ENCODE assay signal across 32 cellular contexts in genomic region chr4:153322791-153323190, GRCh38. TPM values are rescaled to one million over a fixed set of nuclear protein-coding genes. Genes with fewer than 3 reads are reported as not detected.
"Had no signal": no experiment of that assay in that cellular context is flagged by ENCODE, and none has a peak within 500 bp of the region (broad histone marks: within the 10 kb centered on the region; RNA-seq: fewer than 3 reads in every experiment).

No MANE protein-coding gene starts in this region.

- H3K4me1 ChIP-seq: breast epithelium, gastrocnemius medialis, left ventricle myocardium inferior, vagina had no signal

- H3K4me3 ChIP-seq: breast epithelium, esophagus squamous epithelium, gastrocnemius medialis, left ventricle myocardium inferior, mucosa of descending colon, sigmoid colon, smooth muscle cell, vagina had no signal

- H3K9me3 ChIP-seq: breast epithelium, esophagus squamous epithelium, gastrocnemius medialis, left ventricle myocardium inferior, mucosa of descending colon, sigmoid colon, vagina had no signal

- H3K27ac Mint-ChIP-seq: activated CD4-positive, alpha-beta T cell treated with anti-CD3 and anti-CD28 coated beads, Interleukin-2, amount 10 ng/mL, durations not matched to agents 7 days and 5 days; activated CD8-positive, alpha-beta T cell treated with anti-CD3 and anti-CD28 coated beads for 36 hours; activated T-helper 17 cell treated with anti-CD3 and anti-CD28 coated beads, Interleukin-2, amount 50 U/mL, for 72 hours; nephron; progenitor cell of endocrine pancreas; stimulated activated memory B cell treated with anti-CD40 and anti-IgM and Interleukin-4, amounts not matched to agents 10 μg/mL and 1 μg/mL and 100 μg/mL, for 72 hours; stimulated activated naive CD8-positive, alpha-beta T cell treated with anti-CD3 and anti-CD28 coated beads, Interleukin-15, amount 100 ng/mL, for 72 hours; type B pancreatic cell had no signal

- H3K4me1 Mint-ChIP-seq: activated CD4-positive, alpha-beta T cell treated with anti-CD3 and anti-CD28 coated beads, Interleukin-2, amount 10 ng/mL, durations not matched to agents 7 days and 5 days; activated T-helper 17 cell treated with anti-CD3 and anti-CD28 coated beads, Interleukin-2, amount 50 U/mL, for 72 hours; nephron; stimulated activated memory B cell treated with anti-CD40 and anti-IgM and Interleukin-4, amounts not matched to agents 10 μg/mL and 1 μg/mL and 100 μg/mL, for 72 hours; stimulated activated naive CD8-positive, alpha-beta T cell treated with anti-CD3 and anti-CD28 coated beads, Interleukin-15, amount 100 ng/mL, for 72 hours had no signal

- DNase-seq: activated CD4-positive, alpha-beta T cell treated with anti-CD3 and anti-CD28 coated beads, Interleukin-2, amount 10 ng/mL, durations not matched to agents 7 days and 5 days; activated CD4-positive, CD25-positive, alpha-beta regulatory T cell treated with anti-CD3 and anti-CD28 coated beads, Interleukin-2, amount 50 U/mL, for 72 hours; activated CD8-positive, alpha-beta T cell treated with anti-CD3 and anti-CD28 coated beads for 36 hours; activated gamma-delta T cell treated with Interleukin-2 at 50 U/mL for 16 hours; activated naive CD4-positive, alpha-beta T cell treated with anti-CD3 and anti-CD28 coated beads, Interleukin-2, amount 50 U/mL, for 16 hours; activated T-cell treated with anti-CD3 and anti-CD28 coated beads, Interleukin-2, amount 50 U/mL, for 4 hours; amniotic stem cell; central memory CD4-positive, alpha-beta T cell; esophagus squamous epithelium; gastrocnemius medialis; glutamatergic neuron; left ventricle myocardium inferior; mucosa of descending colon; sigmoid colon; stimulated activated CD4-positive, alpha-beta T cell treated with anti-CD3 and anti-CD28 coated beads, Interleukin-1b, Interleukin-23, amount 100 ng/mL, for 48 hours; stimulated activated CD4-positive, alpha-beta T cell treated with anti-CD3 and anti-CD28 coated beads, Interleukin-4, amount 100 ng/mL, for 4 hours; stimulated activated CD8-positive, alpha-beta memory T cell treated with anti-CD3 and anti-CD28 coated beads, Interleukin-4, amount 100 ng/mL, for 48 hours; stimulated activated naive CD8-positive, alpha-beta T cell treated with anti-CD3 and anti-CD28 coated beads, Interleukin-15, amount 100 ng/mL, for 72 hours; substantia nigra; T-helper 9 cell had no signal

- H3K4me2 ChIP-seq: smooth muscle cell had no signal

- ATAC-seq: activated CD8-positive, alpha-beta T cell treated with anti-CD3 and anti-CD28 coated beads for 36 hours; activated T-cell treated with anti-CD3 and anti-CD28 coated beads, Interleukin-2, amount 50 U/mL, for 4 hours; activated T-helper 17 cell treated with anti-CD3 and anti-CD28 coated beads, Interleukin-2, amount 50 U/mL, for 72 hours; gastrocnemius medialis; mucosa of descending colon; stimulated activated memory B cell treated with anti-CD40 and anti-IgM and Interleukin-4, amounts not matched to agents 10 μg/mL and 1 μg/mL and 100 μg/mL, for 72 hours; stimulated activated naive CD8-positive, alpha-beta T cell treated with anti-CD3 and anti-CD28 coated beads, Interleukin-15, amount 100 ng/mL, for 72 hours had no signal

- H3K9me3 Mint-ChIP-seq: activated CD4-positive, alpha-beta T cell treated with anti-CD3 and anti-CD28 coated beads, Interleukin-2, amount 10 ng/mL, durations not matched to agents 7 days and 5 days; activated CD8-positive, alpha-beta T cell treated with anti-CD3 and anti-CD28 coated beads for 36 hours; activated T-cell treated with anti-CD3 and anti-CD28 coated beads, Interleukin-2, amount 50 U/mL, for 4 hours; activated T-helper 17 cell treated with anti-CD3 and anti-CD28 coated beads, Interleukin-2, amount 50 U/mL, for 72 hours; nephron; stimulated activated memory B cell treated with anti-CD40 and anti-IgM and Interleukin-4, amounts not matched to agents 10 μg/mL and 1 μg/mL and 100 μg/mL, for 72 hours; stimulated activated naive CD8-positive, alpha-beta T cell treated with anti-CD3 and anti-CD28 coated beads, Interleukin-15, amount 100 ng/mL, for 72 hours; type B pancreatic cell had no signal

- FAIRE-seq: islet of Langerhans, TTC549 had no signal

- H3K36me3 ChIP-seq: breast epithelium had no signal

- H3K27me3 Mint-ChIP-seq: activated T-helper 17 cell treated with anti-CD3 and anti-CD28 coated beads, Interleukin-2, amount 50 U/mL, for 72 hours; progenitor cell of endocrine pancreas; stimulated activated naive CD8-positive, alpha-beta T cell treated with anti-CD3 and anti-CD28 coated beads, Interleukin-15, amount 100 ng/mL, for 72 hours; type B pancreatic cell had no signal

- H3K27ac ChIP-seq: breast epithelium, epithelial cell of prostate, esophagus squamous epithelium, gastrocnemius medialis, left ventricle myocardium inferior, sigmoid colon, vagina had no signal

- H3K4me3 Mint-ChIP-seq: activated CD4-positive, alpha-beta T cell treated with anti-CD3 and anti-CD28 coated beads, Interleukin-2, amount 10 ng/mL, durations not matched to agents 7 days and 5 days; activated CD8-positive, alpha-beta T cell treated with anti-CD3 and anti-CD28 coated beads for 36 hours; activated T-cell treated with anti-CD3 and anti-CD28 coated beads, Interleukin-2, amount 50 U/mL, for 4 hours; activated T-helper 17 cell treated with anti-CD3 and anti-CD28 coated beads, Interleukin-2, amount 50 U/mL, for 72 hours; nephron; stimulated activated memory B cell treated with anti-CD40 and anti-IgM and Interleukin-4, amounts not matched to agents 10 μg/mL and 1 μg/mL and 100 μg/mL, for 72 hours; stimulated activated naive CD8-positive, alpha-beta T cell treated with anti-CD3 and anti-CD28 coated beads, Interleukin-15, amount 100 ng/mL, for 72 hours; type B pancreatic cell had no signal

- H3K27me3 ChIP-seq: breast epithelium, esophagus squamous epithelium, gastrocnemius medialis, sigmoid colon, vagina had no signal

RNA-seq across cellular contexts. Expression of gene MND1, which starts 21.7 kb away (rescaled TPM):
- total RNA-seq: mesenteric fat pad, vagina had no signal
